Comparison of ENCODE assay signal across 21 cellular contexts in the genomic region with DNA sequence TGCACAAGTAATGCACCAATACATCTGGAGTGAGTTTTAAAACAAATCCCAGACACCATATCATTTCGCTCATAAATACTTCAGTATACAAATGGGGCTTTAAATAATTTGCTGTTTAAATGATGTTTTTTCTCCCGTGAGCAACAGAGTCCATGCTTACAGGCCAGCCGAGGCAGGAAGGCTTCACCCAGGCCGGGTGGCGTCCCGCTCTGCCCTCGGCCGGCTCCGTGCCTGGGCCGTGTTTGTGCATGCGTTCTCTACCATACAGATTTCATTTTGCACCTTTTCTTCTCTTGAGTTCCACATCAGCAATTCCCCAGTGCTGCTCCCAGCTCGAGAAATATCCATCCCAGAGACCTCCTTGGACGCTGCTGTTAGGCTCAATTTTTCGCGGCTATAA.
"Had no signal": no experiment of that assay in that cellular context is flagged by ENCODE, and none has a peak within 500 bp of the region (broad histone marks: within the 10 kb centered on the region; RNA-seq: fewer than 3 reads in every experiment).

No MANE protein-coding gene starts in this region.

- H3K4me1 Mint-ChIP-seq: endodermal cell had no signal

- FAIRE-seq: pancreas had no signal

- H3K27ac Mint-ChIP-seq: activated CD4-positive, alpha-beta memory T cell treated with anti-CD3 and anti-CD28 coated beads for 36 hours; endodermal cell; immature natural killer cell; naive thymus-derived CD8-positive, alpha-beta T cell; stimulated activated naive CD8-positive, alpha-beta T cell treated with anti-CD3 and anti-CD28 coated beads, Interleukin-15, Interleukin-2, amounts not matched to agents 100 ng/mL and 50 ng/mL, for 24 hours had no signal

- H3K36me3 ChIP-seq: left lung, neutrophil, pancreas, right lobe of liver, thyroid gland had no signal

- H3K9me3 ChIP-seq: pancreas, psoas muscle, right lobe of liver, thyroid gland had no signal

- H3K4me3 Mint-ChIP-seq: activated CD4-positive, alpha-beta memory T cell treated with anti-CD3 and anti-CD28 coated beads for 36 hours; endodermal cell; stimulated activated naive CD8-positive, alpha-beta T cell treated with anti-CD3 and anti-CD28 coated beads, Interleukin-15, Interleukin-2, amounts not matched to agents 100 ng/mL and 50 ng/mL, for 24 hours had no signal

- H3K4me3 ChIP-seq: left lung, pancreas, psoas muscle, right lobe of liver, skin epidermis, thyroid gland had no signal

- DNase-seq: activated CD4-positive, alpha-beta memory T cell treated with anti-CD3 and anti-CD28 coated beads for 36 hours; activated CD4-positive, alpha-beta T cell treated with anti-CD3 and anti-CD28 coated beads for 48 hours; activated naive CD4-positive, alpha-beta T cell treated with Interleukin-2 at 50 U/mL for 16 hours; activated T-cell treated with anti-CD3 and anti-CD28 coated beads, Interleukin-2, amount 50 U/mL, for 48 hours; amygdala; cerebellar nuclear complex; cortex of kidney; endodermal cell; immature natural killer cell; naive thymus-derived CD8-positive, alpha-beta T cell; psoas muscle; stimulated activated CD4-positive, alpha-beta T cell treated with anti-CD3 and anti-CD28 coated beads, Interleukin-1b, Interleukin-23, amount 100 ng/mL, for 48 hours; substantia nigra; T1000; thyroid gland had no signal

- H3K9me3 Mint-ChIP-seq: stimulated activated naive CD8-positive, alpha-beta T cell treated with anti-CD3 and anti-CD28 coated beads, Interleukin-15, Interleukin-2, amounts not matched to agents 100 ng/mL and 50 ng/mL, for 24 hours had no signal

- H3K36me3 Mint-ChIP-seq: activated CD4-positive, alpha-beta memory T cell treated with anti-CD3 and anti-CD28 coated beads for 36 hours; immature natural killer cell had no signal

- H3K27ac ChIP-seq: left lung, neutrophil, pancreas, psoas muscle, right lobe of liver, skin epidermis, thyroid gland had no signal

- ATAC-seq: left lung; naive thymus-derived CD8-positive, alpha-beta T cell; pancreas; psoas muscle; right lobe of liver had no signal

- H3K4me1 ChIP-seq: pancreas, psoas muscle, right lobe of liver, thyroid gland had no signal
